ENCODE assay signal across 14 cellular contexts in the genomic region with DNA sequence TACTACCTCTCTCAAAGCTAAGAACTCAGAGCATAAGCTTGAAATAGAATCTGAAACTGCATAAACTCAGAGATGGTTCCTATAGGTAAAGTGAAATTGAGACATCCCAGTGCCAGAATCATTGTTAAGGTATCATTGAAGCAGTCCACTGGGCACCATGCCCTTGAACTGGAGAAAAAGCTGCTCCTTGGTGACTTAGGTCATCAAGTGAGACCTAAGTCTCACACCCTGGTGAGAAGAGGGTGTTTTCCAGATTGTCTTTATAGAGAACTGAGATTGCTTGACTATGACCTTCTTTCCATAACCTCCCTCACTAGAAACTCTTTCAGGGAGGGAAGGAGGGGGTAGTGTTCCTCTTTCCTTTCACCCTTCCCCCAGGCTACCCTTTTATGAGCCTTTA. TPM values are rescaled to one million over a fixed set of nuclear protein-coding genes. Genes with fewer than 3 reads are reported as not detected.
DNase-seq lines count a peak whose midpoint lies in the region; ATAC-seq, FAIRE-seq and TF ChIP-seq lines count a peak whose summit lies in the region.
"Had no signal": no experiment of that assay in that cellular context is flagged by ENCODE, and none has a peak within 500 bp of the region (broad histone marks: within the 10 kb centered on the region; RNA-seq: fewer than 3 reads in every experiment).

No MANE protein-coding gene starts in this region.

- POLR2A ChIA-PET in GM10248 (lab: Yijun Ruan, JAX) = no interaction called here

- CTCF ChIA-PET in GM10248 (lab: Yijun Ruan, JAX) = interaction anchor here (0.8 to 1.5 kb wide), 6 partner anchors 10 to 236 kb away, joined by 3 to 6 read pairs (median 3); no protein-coding TSS in a partner anchor

- no peaks in the 10 kb centered on the region for H4K20me1 ChIP-seq in MM.1S (ENCODE audit: insufficient read depth, low read length)

- no peaks in the 10 kb centered on the region for H3K27me3 ChIP-seq in MM.1S (replicated peaks; ENCODE audit: insufficient read depth, low read length)
- H3K27me3 ChIP-seq: esophagus muscularis mucosa, Peyer's patch had no signal

- FAIRE-seq in GM19239 (lab: Jason Lieb, UNC) = peak; percentile 83
- FAIRE-seq: H54 had no signal

- intact Hi-C loops in left colon (cut with DNase I, micrococcal nuclease) = no loop called here

- no peaks in the 10 kb centered on the region for H3K79me2 ChIP-seq in MM.1S (ENCODE audit: low read length)

- H3K9me3 ChIP-seq in MM.1S (replicated peaks; ENCODE audit: insufficient read depth, low read length) = no peaks in the 10 kb centered on the region
- H3K9me3 ChIP-seq: esophagus muscularis mucosa, Peyer's patch had no signal

- TF ChIP-seq CTCF in GM10248 (IDR thresholded peaks at IDR 0.05; ENCODE audit: control extremely low read depth, extremely low read depth, low read depth, missing control alignments) = no peak
- TF ChIP-seq CTCF in MM.1S (IDR thresholded peaks at IDR 0.05; ENCODE audit: low read length) = no peak

- peak overlapping the region; percentile 7; the same call in 1 of the 2 replicates for H2AFZ ChIP-seq in MM.1S (ENCODE audit: low read length)

- peak overlapping the region; percentile 46 for H3K4me2 ChIP-seq in MM.1S (ENCODE audit: low read depth, low read length)

- peaks cover 34% of the 10 kb centered on the region for H3K4me1 ChIP-seq in MM.1S (ENCODE audit: low read length)
- H3K4me1 ChIP-seq: esophagus muscularis mucosa, Peyer's patch had no signal

- H3K9me2 ChIP-seq in MM.1S (replicated peaks; ENCODE audit: insufficient read depth, low read length) = no peaks in the 10 kb centered on the region

- H3K9ac ChIP-seq in MM.1S (ENCODE audit: low read length) = no peak overlapping the region

- DNase-seq in GM10248 (ENCODE audit: extremely low spot score) = peak; percentile 48
- DNase-seq in GM19239 (ENCODE audit: insufficient read length, low spot score) = no peak
- DNase-seq in MM.1S = peak; percentile 65
- no peak for DNase-seq in putamen (ENCODE audit: low spot score)
- DNase-seq in DMS153 treated with DMSO at 0.1 percent for 48 hours (lab: John Stamatoyannopoulos, UW; ENCODE audit: unreplicated experiment) = no peak
- no peak for DNase-seq in NCI-H510A (lab: John Stamatoyannopoulos, UW)
- DNase-seq in left colon = no peak
- DNase-seq: CD4-positive, alpha-beta T cell; Peyer's patch had no signal

- no peaks in the 10 kb centered on the region for H3K36me3 ChIP-seq in MM.1S (replicated peaks; ENCODE audit: insufficient read depth, low read length)
- H3K36me3 ChIP-seq: esophagus muscularis mucosa, Peyer's patch had no signal

- H3F3A ChIP-seq in MM.1S (ENCODE audit: insufficient read depth, low read length) = peaks cover 14% of the 10 kb centered on the region

- no peak overlapping the region for H3K4me3 ChIP-seq in MM.1S (ENCODE audit: low read length)
- H3K4me3 ChIP-seq: esophagus muscularis mucosa, Peyer's patch had no signal

- H3K27ac ChIP-seq in MM.1S (ENCODE audit: low read length) = peak overlapping the region; percentile 38; the same call in 1 of the 2 replicates
- H3K27ac ChIP-seq: esophagus muscularis mucosa, Peyer's patch had no signal

- ATAC-seq in HG02852 (IDR thresholded peaks at IDR 0.05; ENCODE audit: unreplicated experiment) = peak; percentile 92
- no peak for ATAC-seq in left colon
- ATAC-seq: WTC11 had no signal

RNA-seq across cellular contexts. Expression of a gene that starts 9.4 kb away (rescaled TPM):
- total RNA-seq in left colon = not detected
- total RNA-seq: CD4-positive, alpha-beta T cell; esophagus muscularis mucosa; Peyer's patch; posterior vena cava; WTC11 had no signal

Comparison
In these comparisons a context has a peak if more than half of its experiments do, and no peak if none do; other contexts are left out.
1. DNase-seq: peak in GM10248 (single experiment) and MM.1S (single experiment); none in GM19239 (single experiment), putamen (single experiment), DMS153 treated with DMSO at 0.1 percent for 48 hours (single experiment), NCI-H510A (single experiment) and left colon (0 of 2).